In the genomic region with DNA sequence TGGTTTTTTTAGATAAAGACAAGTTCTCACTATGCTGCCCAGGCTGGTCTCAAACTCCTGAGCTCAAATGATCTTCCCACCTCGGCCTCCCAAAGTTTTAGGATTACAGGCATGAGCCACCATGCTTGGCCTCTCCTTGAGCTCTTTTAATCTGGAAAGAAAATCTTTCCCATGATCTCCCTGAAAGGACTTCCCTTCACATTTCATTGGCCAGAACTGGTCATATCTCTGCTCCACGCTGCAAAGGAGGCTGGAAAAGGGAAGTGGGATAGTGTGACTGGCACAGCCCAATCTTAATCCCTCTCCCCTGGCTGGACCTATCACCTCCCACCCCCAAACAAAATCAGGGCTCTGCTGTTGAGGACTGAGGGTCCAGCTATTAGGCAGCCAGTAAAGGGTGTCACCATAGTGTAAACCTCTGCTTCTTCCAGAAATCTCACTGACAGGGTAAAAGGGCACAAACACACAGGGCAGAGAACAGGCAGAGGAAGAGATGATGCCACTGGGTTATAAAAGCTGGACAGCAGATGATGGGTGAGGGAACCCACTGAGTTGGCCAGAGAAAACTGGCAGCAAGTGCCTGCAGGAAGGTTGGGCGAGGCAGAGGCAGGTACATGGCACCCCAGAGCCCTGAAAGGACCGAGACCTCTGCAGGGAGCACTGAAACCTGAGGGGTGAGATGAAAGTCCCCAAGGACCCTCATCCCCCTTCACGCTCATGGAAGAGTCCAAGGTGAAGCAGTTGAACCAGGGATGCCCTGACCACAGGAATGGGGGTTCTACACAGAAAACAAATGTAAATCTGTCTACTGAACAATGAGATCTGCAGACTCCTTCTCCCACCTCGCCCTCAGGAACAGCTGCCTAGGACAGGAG, we compare ENCODE assay signal across 1 cellular context.
TF ChIP-seq lines count a peak whose summit lies in the region.

No MANE protein-coding gene starts in this region.

TF ChIP-seq in GM12878, 131 proteins besides CTCF, POLR2A, EP300 and RAD21:
- TF ChIP-seq LARP7 (IDR thresholded peaks at IDR 0.05): no peak
- TF ChIP-seq SPI1 (IDR thresholded peaks at IDR 0.05; ENCODE audit: borderline replicate concordance, insufficient read depth, low read depth, low read length): peak; percentile 56; the same call in 1 of the 2 replicates
- no peak for TF ChIP-seq SREBF1 (IDR thresholded peaks at IDR 0.05; ENCODE audit: low read length)
